ENCODE assay signal across 8 cellular contexts in the genomic region with DNA sequence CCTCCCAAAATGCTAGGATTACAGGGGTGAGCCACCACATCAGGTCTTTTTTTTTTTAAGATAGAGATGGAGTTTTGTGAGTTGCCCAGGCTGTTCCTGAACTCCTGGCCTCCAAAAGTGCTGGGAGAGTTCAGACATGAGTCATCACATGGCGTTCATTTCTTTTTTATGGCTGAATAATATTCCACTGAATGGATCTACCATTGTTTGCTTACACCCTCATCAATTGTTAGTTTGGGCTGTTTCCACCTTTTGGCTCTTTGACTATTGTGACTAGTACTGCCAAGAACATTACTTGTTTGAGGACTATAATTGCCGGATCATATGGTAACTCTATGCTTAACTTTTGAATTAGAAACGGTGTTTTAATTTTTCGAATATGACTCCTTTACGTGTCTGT. TPM values are rescaled to one million over a fixed set of nuclear protein-coding genes. Genes with fewer than 3 reads are reported as not detected.
DNase-seq lines count a peak whose midpoint lies in the region; ATAC-seq and TF ChIP-seq lines count a peak whose summit lies in the region.

No MANE protein-coding gene starts in this region.

- H3K4me3 ChIP-seq in GM12865 (ENCODE audit: low read depth, low read length) (peak overlapping the region; percentile 58), iPS-18c (ENCODE audit: insufficient read depth, low read depth, low read length) (peak overlapping the region; percentile 78; the same call in 1 of the 2 replicates)

- CTCF ChIA-PET in activated CD8-positive, alpha-beta T cell treated with anti-CD3 and anti-CD28 coated beads, Interleukin-2, amount 10 ng/mL, durations not matched to agents 7 days and 5 days (lab: Charles Lee) = no interaction called here

- DNase-seq in GM12865 (ENCODE audit: low read depth) (no peak), OCI-M1 (lab: John Stamatoyannopoulos, UW) (no peak), NCI-H2227 (lab: John Stamatoyannopoulos, UW; ENCODE audit: unreplicated experiment) (no peak), cerebellar cortex (ENCODE audit: low spot score) (no peak)
- DNase-seq in activated CD8-positive, alpha-beta T cell treated with anti-CD3 and anti-CD28 coated beads, Interleukin-2, amount 10 ng/mL, durations not matched to agents 7 days and 5 days = no peak
- DNase-seq in activated CD4-positive, CD25-positive, alpha-beta regulatory T cell (lab: John Stamatoyannopoulos, UW) = no peak

- no peaks in the 10 kb centered on the region for H3K9me3 Mint-ChIP-seq in activated CD8-positive, alpha-beta T cell treated with anti-CD3 and anti-CD28 coated beads, Interleukin-2, amount 10 ng/mL, durations not matched to agents 7 days and 5 days (ENCODE audit: insufficient read depth)

- no peak for ATAC-seq in activated CD8-positive, alpha-beta T cell treated with anti-CD3 and anti-CD28 coated beads, Interleukin-2, amount 10 ng/mL, durations not matched to agents 7 days and 5 days

- peak overlapping the region; percentile 37; the same call in 1 of the 2 replicates for H3K27ac ChIP-seq in 22Rv1

- H3K36me3 Mint-ChIP-seq in activated CD8-positive, alpha-beta T cell treated with anti-CD3 and anti-CD28 coated beads, Interleukin-2, amount 10 ng/mL, durations not matched to agents 7 days and 5 days (ENCODE audit: low read depth) = no peaks in the 10 kb centered on the region

- peak overlapping the region; percentile 67 for H3K27ac Mint-ChIP-seq in activated CD8-positive, alpha-beta T cell treated with anti-CD3 and anti-CD28 coated beads, Interleukin-2, amount 10 ng/mL, durations not matched to agents 7 days and 5 days

- no peak for TF ChIP-seq CTCF in 22Rv1 (IDR thresholded peaks at IDR 0.05)
- no peak for TF ChIP-seq CTCF in GM12865 (IDR thresholded peaks at IDR 0.05; ENCODE audit: insufficient read depth, low read depth, low read length, missing control alignments)

- POLR2A ChIA-PET in activated CD8-positive, alpha-beta T cell treated with anti-CD3 and anti-CD28 coated beads, Interleukin-2, amount 10 ng/mL, durations not matched to agents 7 days and 5 days (lab: Charles Lee) = no interaction called here

- peak overlapping the region; percentile 78 for H3K4me3 Mint-ChIP-seq in activated CD8-positive, alpha-beta T cell treated with anti-CD3 and anti-CD28 coated beads, Interleukin-2, amount 10 ng/mL, durations not matched to agents 7 days and 5 days

- peaks cover 22% of the 10 kb centered on the region for H3K27me3 Mint-ChIP-seq in activated CD8-positive, alpha-beta T cell treated with anti-CD3 and anti-CD28 coated beads, Interleukin-2, amount 10 ng/mL, durations not matched to agents 7 days and 5 days (ENCODE audit: low read depth)

- H3K9me3 ChIP-seq in iPS-18c (ENCODE audit: control insufficient read depth, insufficient read depth, low read length) = no peaks in the 10 kb centered on the region

- peaks cover 49% of the 10 kb centered on the region for H3K4me1 Mint-ChIP-seq in activated CD8-positive, alpha-beta T cell treated with anti-CD3 and anti-CD28 coated beads, Interleukin-2, amount 10 ng/mL, durations not matched to agents 7 days and 5 days (ENCODE audit: low read depth)

RNA-seq across cellular contexts. Expression of gene N4BP3, which starts 0.8 kb away (rescaled TPM):
- total RNA-seq in activated CD8-positive, alpha-beta T cell treated with anti-CD3 and anti-CD28 coated beads, Interleukin-2, amount 10 ng/mL, durations not matched to agents 7 days and 5 days = 1 to 10 TPM; 5.9 to 6.1 TPM

RNA-seq across cellular contexts. Expression of gene RMND5B, which starts 18.3 kb away (rescaled TPM):
- 1 to 10 TPM; 3.8 to 6.0 TPM for total RNA-seq in activated CD8-positive, alpha-beta T cell treated with anti-CD3 and anti-CD28 coated beads, Interleukin-2, amount 10 ng/mL, durations not matched to agents 7 days and 5 days

RNA-seq across cellular contexts. Expression of gene NHP2, which starts 41.1 kb away (rescaled TPM):
- 100 to 1,000 TPM; 176 to 184 TPM for total RNA-seq in activated CD8-positive, alpha-beta T cell treated with anti-CD3 and anti-CD28 coated beads, Interleukin-2, amount 10 ng/mL, durations not matched to agents 7 days and 5 days
